ENCODE assay signal across 8 cellular contexts in the genomic region with DNA sequence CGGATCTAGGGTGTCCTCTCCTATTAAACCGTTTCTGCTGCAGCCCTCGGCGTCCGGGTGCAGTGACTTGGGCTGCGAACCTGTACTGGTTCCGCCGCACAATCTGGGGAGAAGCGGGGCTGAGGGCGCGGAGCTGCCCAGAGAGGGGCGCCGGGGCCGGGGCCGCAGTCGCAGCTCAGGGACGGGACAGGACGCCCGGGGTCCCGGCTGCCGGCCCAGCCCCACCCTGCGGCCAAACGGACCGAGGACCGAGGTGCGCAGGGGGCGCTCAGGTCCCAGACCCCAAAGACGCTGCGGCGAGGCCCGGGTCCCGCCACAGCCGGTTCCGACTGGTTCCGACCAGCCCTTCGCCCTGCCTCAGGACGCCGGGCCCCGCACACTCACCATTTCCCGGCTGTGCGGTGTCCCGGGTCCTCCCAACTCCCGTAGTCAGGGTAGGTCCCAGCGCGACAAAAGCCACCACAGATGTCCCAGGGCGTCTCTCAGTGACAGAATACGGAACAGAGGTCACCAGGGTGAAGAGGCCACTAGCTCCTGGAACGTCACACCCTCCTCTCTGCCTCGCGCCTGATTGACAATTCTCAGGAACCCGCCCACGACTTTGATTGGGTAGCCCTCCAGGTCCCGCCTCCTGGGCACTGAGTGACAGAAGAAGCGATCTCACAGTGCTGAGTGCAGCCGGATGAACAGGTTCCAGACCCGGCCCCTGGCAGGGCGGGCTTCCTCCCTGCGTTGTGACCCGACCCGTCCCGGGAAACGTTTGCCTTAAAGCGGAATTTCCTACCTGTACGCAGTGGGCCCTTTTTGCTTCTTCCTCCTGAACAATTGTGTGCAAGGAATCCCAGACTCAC. TPM values are rescaled to one million over a fixed set of nuclear protein-coding genes. Genes with fewer than 3 reads are reported as not detected.
A peak's percentile ranks its signal among the peaks of the same experiment; 100 is the strongest.
DNase-seq lines count a peak whose midpoint lies in the region; ATAC-seq and TF ChIP-seq lines count a peak whose summit lies in the region.

A gene (minus strand): TSS at position 576 of the 851 bp plus-strand sequence. CDS start 189 bp downstream, at position 387.

- H3K27me3 Mint-ChIP-seq in HFFc6 (ENCODE audit: insufficient read depth): no peaks in the 10 kb centered on the region; the same call in none of the 2 replicates
- no peaks in the 10 kb centered on the region for H3K27me3 Mint-ChIP-seq in activated naive CD8-positive, alpha-beta T cell treated with anti-CD3 and anti-CD28 coated beads, Interleukin-2, amount 50 U/mL, for 24 hours

- H3K4me3 ChIP-seq in GM06990 (replicated peaks; ENCODE audit: low read depth, low read length) (peak within 1 kb of the TSS; percentile 78), SU-DHL-6 (ENCODE audit: insufficient read depth, low read length, poor library complexity, severe bottlenecking) (peak within 1 kb of the TSS; percentile 89), cardiac muscle cell (peak within 1 kb of the TSS; percentile 81), parathyroid adenoma (ENCODE audit: low read depth, low read length) (peak within 1 kb of the TSS; percentile 96), tibial nerve (peak within 1 kb of the TSS; percentile 72 to 93 (median 90))

- H3K9ac ChIP-seq in SU-DHL-6 (ENCODE audit: low read length) (peak within 1 kb of the TSS; percentile 84), parathyroid adenoma (peak within 1 kb of the TSS; percentile 96)

- peaks cover 17% of the 10 kb centered on the region for H3K9me3 Mint-ChIP-seq in HFFc6
- no peaks in the 10 kb centered on the region for H3K9me3 Mint-ChIP-seq in activated naive CD8-positive, alpha-beta T cell treated with anti-CD3 and anti-CD28 coated beads, Interleukin-2, amount 50 U/mL, for 24 hours

- H3K4me1 ChIP-seq in cardiac muscle cell (ENCODE audit: low read depth) (peaks cover 14% of the 10 kb centered on the region), parathyroid adenoma (peaks cover 6% of the 10 kb centered on the region), tibial nerve (peaks cover 0 to 44% (median 7%) of the 10 kb centered on the region in 4 donors)

- H3K36me3 ChIP-seq in GM06990 (ENCODE audit: control insufficient read depth, insufficient read depth, low read length) (no peaks in the 10 kb centered on the region; the same call in 1 of the 2 replicates), SU-DHL-6 (ENCODE audit: low read length) (no peaks in the 10 kb centered on the region; the same call in 1 of the 2 replicates), cardiac muscle cell (no peaks in the 10 kb centered on the region), parathyroid adenoma (ENCODE audit: control insufficient read depth, insufficient read depth, low read length) (no peaks in the 10 kb centered on the region), tibial nerve (no peaks in the 10 kb centered on the region)

- H3K9me3 ChIP-seq in SU-DHL-6 (ENCODE audit: insufficient read depth, low read length) (no peaks in the 10 kb centered on the region), cardiac muscle cell (ENCODE audit: low read depth) (no peaks in the 10 kb centered on the region), parathyroid adenoma (ENCODE audit: control insufficient read depth, low read length) (no peaks in the 10 kb centered on the region), tibial nerve (no peaks in the 10 kb centered on the region)

- peak; percentile 99 for ATAC-seq in activated naive CD8-positive, alpha-beta T cell treated with anti-CD3 and anti-CD28 coated beads, Interleukin-2, amount 50 U/mL, for 24 hours

- 0 to 1% methylated on average over 16 to 41 of the region's 64 CpGs for WGBS in tibial nerve, 2 donors

- no peaks in the 10 kb centered on the region for H3K9me2 ChIP-seq in SU-DHL-6 (replicated peaks; ENCODE audit: insufficient read depth, low read length)

- H4K20me1 ChIP-seq in SU-DHL-6 (ENCODE audit: low read depth, low read length): no peaks in the 10 kb centered on the region

- peaks cover 13% of the 10 kb centered on the region for H3K4me1 Mint-ChIP-seq in HFFc6 (ENCODE audit: low read depth)
- peaks cover 47% of the 10 kb centered on the region for H3K4me1 Mint-ChIP-seq in activated naive CD8-positive, alpha-beta T cell treated with anti-CD3 and anti-CD28 coated beads, Interleukin-2, amount 50 U/mL, for 24 hours

- peak within 1 kb of the TSS; percentile 99 for H3K27ac Mint-ChIP-seq in HFFc6
- H3K27ac Mint-ChIP-seq in activated naive CD8-positive, alpha-beta T cell treated with anti-CD3 and anti-CD28 coated beads, Interleukin-2, amount 50 U/mL, for 24 hours: peak within 1 kb of the TSS; percentile 95

- peak; percentile 62 to 85 for TF ChIP-seq POLR2A in tibial nerve (IDR thresholded peaks at IDR 0.05)

- H3K27ac ChIP-seq in SU-DHL-6 (ENCODE audit: low read depth, low read length): peak within 1 kb of the TSS; percentile 57
- H3K27ac ChIP-seq in cardiac muscle cell: peak within 1 kb of the TSS; percentile 97
- peak within 1 kb of the TSS; percentile 95 for H3K27ac ChIP-seq in parathyroid adenoma
- H3K27ac ChIP-seq in tibial nerve: peak within 1 kb of the TSS; percentile 71 to 96 (median 92)

- H3K36me3 Mint-ChIP-seq in HFFc6 (ENCODE audit: low read depth): peaks cover 20% of the 10 kb centered on the region
- H3K36me3 Mint-ChIP-seq in activated naive CD8-positive, alpha-beta T cell treated with anti-CD3 and anti-CD28 coated beads, Interleukin-2, amount 50 U/mL, for 24 hours (ENCODE audit: low read depth): peaks cover 11% of the 10 kb centered on the region

- H3F3A ChIP-seq in SU-DHL-6 (ENCODE audit: insufficient read depth): 0 out of 2 replicates have a peak, but pooled peaks cover 3% of the 10 kb centered on the region

- TF ChIP-seq CTCF in GM06990 (IDR thresholded peaks at IDR 0.05; ENCODE audit: insufficient read depth, low read length, poor library complexity, severe bottlenecking) (no peak), HFFc6 (IDR thresholded peaks at IDR 0.05) (no peak; the same call in 1 of the 2 replicates), SU-DHL-6 (IDR thresholded peaks at IDR 0.05; ENCODE audit: insufficient read depth, low read length, poor library complexity, severe bottlenecking) (no peak), cardiac muscle cell (IDR thresholded peaks at IDR 0.05; ENCODE audit: low read depth, low read length) (no peak), parathyroid adenoma (IDR thresholded peaks at IDR 0.05) (no peak), tibial nerve (IDR thresholded peaks at IDR 0.05) (peak in 1 of 5 experiments; percentile 31)

- H3K79me2 ChIP-seq in SU-DHL-6 (ENCODE audit: insufficient read depth, low read length): peaks cover 40% of the 10 kb centered on the region
- H3K79me2 ChIP-seq in parathyroid adenoma: peaks cover 29% of the 10 kb centered on the region

- H2AFZ ChIP-seq in SU-DHL-6 (ENCODE audit: low read depth, low read length, severe bottlenecking) (peak within 1 kb of the TSS; percentile 69), parathyroid adenoma (peak within 1 kb of the TSS; percentile 87)

- DNase-seq in GM06990 (ENCODE audit: extremely low read depth, insufficient read length) (peak; percentile 90), HFFc6 (peak; percentile 92), NCI-H1048 (lab: John Stamatoyannopoulos, UW) (peak; percentile 93), cardiac muscle cell (ENCODE audit: low read depth in 1 of 2, low spot score in 1 of 2) (peak; percentile 96 to 99), tibial nerve (ENCODE audit: low spot score in 2 of 2) (peak; percentile 98 to 99)
- peak; percentile 95 for DNase-seq in activated naive CD8-positive, alpha-beta T cell treated with anti-CD3 and anti-CD28 coated beads, Interleukin-2, amount 50 U/mL, for 24 hours

- peak within 1 kb of the TSS; percentile 98 for H3K4me3 Mint-ChIP-seq in HFFc6
- H3K4me3 Mint-ChIP-seq in activated naive CD8-positive, alpha-beta T cell treated with anti-CD3 and anti-CD28 coated beads, Interleukin-2, amount 50 U/mL, for 24 hours: peak within 1 kb of the TSS; percentile 98

- no peaks in the 10 kb centered on the region for H3K27me3 ChIP-seq in GM06990 (replicated peaks; ENCODE audit: control insufficient read depth, insufficient read depth, low read length)
- H3K27me3 ChIP-seq in SU-DHL-6 (ENCODE audit: low read length): no peaks in the 10 kb centered on the region
- no peaks in the 10 kb centered on the region for H3K27me3 ChIP-seq in cardiac muscle cell
- H3K27me3 ChIP-seq in parathyroid adenoma (ENCODE audit: control insufficient read depth, insufficient read depth, low read length): no peaks in the 10 kb centered on the region
- H3K27me3 ChIP-seq in tibial nerve: no peaks in the 10 kb centered on the region

- peak; percentile 33 to 94 for TF ChIP-seq EP300 in tibial nerve (IDR thresholded peaks at IDR 0.05)

- H3K4me2 ChIP-seq in SU-DHL-6 (ENCODE audit: low read depth, low read length, poor library complexity, severe bottlenecking): peak within 1 kb of the TSS; percentile 70
- peak within 1 kb of the TSS; percentile 62 for H3K4me2 ChIP-seq in parathyroid adenoma (ENCODE audit: low read length)

RNA-seq across cellular contexts. Expression of the gene that starts here (rescaled TPM):
- total RNA-seq in HFFc6 (2021; fragmentation: NEBNext Ultra II Directional; extraction: Animal tissue kit (Norgen Biotek cat#: 25700)): 1 to 10 TPM; 6.6 to 7.6 (median 7.3) TPM
- total RNA-seq in cardiac muscle cell (8.2 and 10.9 TPM in 2 replicates), tibial nerve (10 to 100 TPM; 11.8 to 16.7 (median 13.4) TPM)
- 12.5 and 14.0 TPM in 2 replicates for polyA plus RNA-seq in cardiac muscle cell

Comparison
In these comparisons a context has a peak if more than half of its experiments do, and no peak if none do; other contexts are left out.
1. Peak in every context shown above with its lines: DNase-seq, ATAC-seq, H3K4me3 ChIP-seq and H3K27ac ChIP-seq.